In the genomic region with DNA sequence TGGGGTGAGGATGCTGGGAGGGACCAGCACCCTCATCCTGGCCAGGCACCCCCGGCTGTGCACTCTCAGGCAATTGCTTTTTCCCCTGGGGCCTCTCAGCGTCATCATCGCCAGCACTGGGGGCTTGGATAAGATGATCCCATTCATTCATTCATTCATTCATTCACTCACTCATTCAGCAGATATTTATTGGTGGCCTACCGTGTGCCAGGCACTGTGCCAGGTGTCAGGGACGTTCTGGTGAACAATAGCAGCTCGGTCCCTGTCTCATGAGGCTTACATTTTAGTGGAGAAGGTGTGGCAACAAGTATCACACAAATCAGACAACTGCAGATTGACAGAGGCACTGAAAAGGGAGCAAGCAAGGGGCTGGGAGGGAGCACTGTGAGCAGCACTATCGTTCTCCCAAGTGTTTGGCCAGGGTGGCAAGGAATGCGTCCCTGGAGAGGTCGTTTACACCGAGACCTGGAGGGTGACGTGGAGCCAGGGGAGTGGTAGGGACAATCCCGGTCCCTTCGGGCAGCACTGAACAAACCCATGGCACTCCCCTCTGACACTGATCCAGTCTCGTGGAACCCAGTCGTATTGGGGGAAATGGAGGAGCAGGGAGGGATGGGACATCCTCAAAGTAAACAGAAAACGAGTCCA, we compare ENCODE assay signal across 21 cellular contexts.
"Had no signal": no experiment of that assay in that cellular context is flagged by ENCODE, and none has a peak within 500 bp of the region (broad histone marks: within the 10 kb centered on the region; RNA-seq: fewer than 3 reads in every experiment).

No MANE protein-coding gene starts in this region.

- H3K9me3 ChIP-seq: body of pancreas, lower lobe of right lung, right lobe of liver, suprapubic skin, upper lobe of left lung had no signal

- H3K27me3 ChIP-seq: body of pancreas, right lobe of liver, upper lobe of left lung had no signal

- H3K4me3 ChIP-seq: body of pancreas, lower lobe of right lung, right lobe of liver, smooth muscle cell, suprapubic skin, upper lobe of left lung had no signal

- H3K27ac Mint-ChIP-seq: activated CD8-positive, alpha-beta T cell treated with anti-CD3 and anti-CD28 coated beads, Interleukin-2, amount 10 ng/mL, durations not matched to agents 7 days and 5 days; activated T-helper 2 cell treated with anti-CD3 and anti-CD28 coated beads, Interferon-gamma antibody, Interleukin-2, Interleukin-4, amounts not matched to agents 10 μg/mL and 5 μg/mL and 100 μg/mL, durations not matched to agents 14 hours and 24 hours and 36 hours; dendritic cell treated with granulocyte-macrophage colony-stimulating factor and Interleukin-4, amounts not matched to agents 40 ng/mL and 50 ng/mL, for 4 days; mesothelial cell of epicardium; nephron progenitor cell had no signal

- H3K4me2 ChIP-seq: smooth muscle cell had no signal

- H3K36me3 Mint-ChIP-seq: activated naive CD4-positive, alpha-beta T cell treated with anti-CD3 and anti-CD28 coated beads, Interleukin-2, amount 50 U/mL, for 72 hours; mesothelial cell of epicardium had no signal

- H3K27ac ChIP-seq: body of pancreas, foreskin keratinocyte, lower lobe of right lung, right lobe of liver, suprapubic skin, upper lobe of left lung, WERI-Rb-1 had no signal

- H3K4me3 Mint-ChIP-seq: activated CD8-positive, alpha-beta T cell treated with anti-CD3 and anti-CD28 coated beads, Interleukin-2, amount 10 ng/mL, durations not matched to agents 7 days and 5 days; central memory CD8-positive, alpha-beta T cell; dendritic cell treated with granulocyte-macrophage colony-stimulating factor and Interleukin-4, amounts not matched to agents 40 ng/mL and 50 ng/mL, for 4 days; mesothelial cell of epicardium; nephron progenitor cell had no signal

- ATAC-seq: activated CD8-positive, alpha-beta T cell treated with anti-CD3 and anti-CD28 coated beads, Interleukin-2, amount 10 ng/mL, durations not matched to agents 7 days and 5 days; body of pancreas; foreskin keratinocyte; left cardiac atrium; lower lobe of right lung; right lobe of liver; stimulated activated naive CD8-positive, alpha-beta T cell treated with anti-CD3 and anti-CD28 coated beads, Interleukin-15, Interleukin-2, amounts not matched to agents 100 U/mL and 50 U/mL, for 24 hours had no signal

- H3K27me3 Mint-ChIP-seq: dendritic cell treated with granulocyte-macrophage colony-stimulating factor and Interleukin-4, amounts not matched to agents 40 ng/mL and 50 ng/mL, for 4 days had no signal

- H3K4me1 Mint-ChIP-seq: central memory CD8-positive, alpha-beta T cell; mesothelial cell of epicardium had no signal

- H3K9me3 Mint-ChIP-seq: activated naive CD4-positive, alpha-beta T cell treated with anti-CD3 and anti-CD28 coated beads, Interleukin-2, amount 50 U/mL, for 72 hours; activated T-helper 2 cell treated with anti-CD3 and anti-CD28 coated beads, Interferon-gamma antibody, Interleukin-2, Interleukin-4, amounts not matched to agents 10 μg/mL and 5 μg/mL and 100 μg/mL, durations not matched to agents 14 hours and 24 hours and 36 hours; central memory CD8-positive, alpha-beta T cell; dendritic cell treated with granulocyte-macrophage colony-stimulating factor and Interleukin-4, amounts not matched to agents 40 ng/mL and 50 ng/mL, for 4 days; mesothelial cell of epicardium; nephron progenitor cell had no signal

- H3K4me1 ChIP-seq: body of pancreas, foreskin keratinocyte, lower lobe of right lung, right lobe of liver, upper lobe of left lung had no signal

- DNase-seq: activated CD4-positive, alpha-beta T cell treated with anti-CD3 and anti-CD28 coated beads for 4 hours; activated CD8-positive, alpha-beta T cell treated with anti-CD3 and anti-CD28 coated beads, Interleukin-2, amount 10 ng/mL, durations not matched to agents 7 days and 5 days; activated T-cell treated with anti-CD3 and anti-CD28 coated beads for 4 hours; amygdala; body of pancreas; effector memory CD4-positive, alpha-beta T cell; foreskin keratinocyte; left cardiac atrium; lower lobe of right lung; nephron progenitor cell; stimulated activated naive CD8-positive, alpha-beta T cell treated with anti-CD3 and anti-CD28 coated beads, Interleukin-15, Interleukin-2, amounts not matched to agents 100 U/mL and 50 U/mL, for 24 hours; upper lobe of left lung; WERI-Rb-1 had no signal

- H3K36me3 ChIP-seq: lower lobe of right lung, right lobe of liver, suprapubic skin, upper lobe of left lung, WERI-Rb-1 had no signal
